In genomic region chr1:165773324-165773965, GRCh38 we compare ENCODE assay signal across 16 cellular contexts. TPM values are rescaled to one million over a fixed set of nuclear protein-coding genes. Genes with fewer than 3 reads are reported as not detected.
DNase-seq lines count a peak whose midpoint lies in the region; ATAC-seq, FAIRE-seq and TF ChIP-seq lines count a peak whose summit lies in the region.
"Had no signal": no experiment of that assay in that cellular context is flagged by ENCODE, and none has a peak within 500 bp of the region (broad histone marks: within the 10 kb centered on the region; RNA-seq: fewer than 3 reads in every experiment).

No MANE protein-coding gene starts in this region.

- no peak overlapping the region for H3K27ac ChIP-seq in RWPE1
- H3K27ac ChIP-seq in caudate nucleus (ENCODE audit: low read depth, low read length) = no peak overlapping the region
- H3K27ac ChIP-seq in kidney (ENCODE audit: low read depth in 2 of 2, low read length in 2 of 2) = no peak overlapping the region
- H3K27ac ChIP-seq: heart right ventricle, upper lobe of right lung had no signal

- peaks cover 0 to 2% of the 10 kb centered on the region in 2 donors for H3K4me1 ChIP-seq in kidney (ENCODE audit: control insufficient read depth in 1 of 2, insufficient read depth in 1 of 2, low read depth in 1 of 2, low read length in 2 of 2)

- intact Hi-C loops in kidney (cut with DNase I) = no loop called here

- H3K9me3 ChIP-seq in kidney (ENCODE audit: control insufficient read depth in 1 of 2, low read length in 2 of 2) = no peaks in the 10 kb centered on the region
- H3K9me3 ChIP-seq: heart right ventricle, upper lobe of right lung had no signal

- H3K4me3 ChIP-seq in skeletal muscle cell (ENCODE audit: low read depth, low read length) = no peak overlapping the region
- H3K4me3 ChIP-seq in kidney (ENCODE audit: low read length in 2 of 2) = no peak overlapping the region
- H3K4me3 ChIP-seq: heart right ventricle, upper lobe of right lung had no signal

- no peak overlapping the region for H3K9ac ChIP-seq in kidney (ENCODE audit: low read length in 2 of 2)

- TF ChIP-seq CTCF in RWPE1 (conservative IDR thresholded peaks at IDR 0.05; ENCODE audit: low read depth) (no peak), kidney (IDR thresholded peaks at IDR 0.05; ENCODE audit: borderline replicate concordance, extremely low read depth, insufficient read depth) (no peak)

- POLR2A ChIA-PET in RWPE1 (lab: Yijun Ruan, JAX; ENCODE audit: low non-redundant PET) = interaction anchor here (0.6 kb wide), 1 partner anchor 1000 kb away, joined by 4 read pairs; no protein-coding TSS in a partner anchor

- no peak for FAIRE-seq in kidney (lab: Jason Lieb, UNC)

- DNase-seq in H4 (ENCODE audit: low spot score) (peak; percentile 6), RWPE1 (ENCODE audit: low spot score) (peak; percentile 60), skeletal muscle cell (ENCODE audit: low read depth) (peak; percentile 55), caudate nucleus (lab: John Stamatoyannopoulos, UW) (no peak), kidney (no peak)
- DNase-seq: activated CD4-positive, CD25-positive, alpha-beta regulatory T cell treated with anti-CD3 and anti-CD28 coated beads, Interleukin-2, amount 50 U/mL, for 72 hours; cerebellar nuclear complex; DMS79; heart right ventricle; midbrain; NCI-H446; SHP77 treated with DMSO at 0.1 percent for 48 hours; upper lobe of right lung had no signal

- no peaks in the 10 kb centered on the region for H3K36me3 ChIP-seq in kidney (ENCODE audit: control insufficient read depth in 1 of 2, insufficient read depth in 2 of 2, low read length in 2 of 2)

- ATAC-seq in esophagus mucosa = peak; percentile 56
- ATAC-seq in GM18868 (IDR thresholded peaks at IDR 0.05; ENCODE audit: unreplicated experiment) = no peak
- ATAC-seq: heart right ventricle, sciatic nerve, upper lobe of right lung had no signal

- CTCF ChIA-PET in RWPE1 (lab: Yijun Ruan, JAX) = no interaction called here

RNA-seq across cellular contexts. Expression of gene TMCO1, which starts 4.8 kb away (rescaled TPM):
- 139 and 158 TPM in 2 replicates for total RNA-seq in H4 (2014; rRNA removed; shearing (Covaris generic))
- total RNA-seq in esophagus mucosa (60.6 TPM), kidney (109 TPM)
- 149 TPM for polyA plus RNA-seq in kidney (ENCODE audit: insufficient read depth, low read depth, low replicate concordance)

RNA-seq across cellular contexts. Expression of gene UCK2, which starts 54.0 kb away (rescaled TPM):
- 71.4 and 78.9 TPM in 2 replicates for total RNA-seq in H4 (2014; rRNA removed; shearing (Covaris generic))
- 39.5 TPM for total RNA-seq in esophagus mucosa
- 18.7 TPM for total RNA-seq in kidney
- polyA plus RNA-seq in kidney (ENCODE audit: insufficient read depth, low read depth, low replicate concordance) = 8.2 TPM

Comparison
In these comparisons a context has a peak if more than half of its experiments do, and no peak if none do; other contexts are left out.
1. DNase-seq: peak in H4 (single experiment), RWPE1 (single experiment) and skeletal muscle cell (single experiment); none in caudate nucleus (0 of 61) and kidney (single experiment).